Comparison of ENCODE assay signal across 8 cellular contexts in genomic region chr3:187678869-187679268, GRCh38. TPM values are rescaled to one million over a fixed set of nuclear protein-coding genes. Genes with fewer than 3 reads are reported as not detected.
DNase-seq lines count a peak whose midpoint lies in the region; ATAC-seq, FAIRE-seq and TF ChIP-seq lines count a peak whose summit lies in the region.

No MANE protein-coding gene starts in this region.

- H3K27me3 ChIP-seq in DND-41 (ENCODE audit: insufficient read depth, low read length, poor library complexity), result peaks cover 12% of the 10 kb centered on the region
- H3K27me3 ChIP-seq in PC-3 (ENCODE audit: low read length), result peaks cover 45% of the 10 kb centered on the region
- peaks cover 4% of the 10 kb centered on the region for H3K27me3 ChIP-seq in keratinocyte (ENCODE audit: control insufficient read depth, extremely low read depth, insufficient read depth, low read length)

- no peaks in the 10 kb centered on the region for H3K9me3 Mint-ChIP-seq in activated T-helper 17 cell treated with anti-CD3 and anti-CD28 coated beads, Interleukin-2, amount 50 U/mL, for 72 hours

- H4K20me1 ChIP-seq in DND-41 (ENCODE audit: insufficient read depth, low read length), result no peaks in the 10 kb centered on the region
- H4K20me1 ChIP-seq in PC-3 (ENCODE audit: low read length), result no peaks in the 10 kb centered on the region
- no peaks in the 10 kb centered on the region for H4K20me1 ChIP-seq in keratinocyte (ENCODE audit: control insufficient read depth, extremely low read depth, insufficient read depth, low read length)

- H3K9me3 ChIP-seq in DND-41 (ENCODE audit: insufficient read depth, low read length, severe bottlenecking) (no peaks in the 10 kb centered on the region), PC-3 (ENCODE audit: low read length) (no peaks in the 10 kb centered on the region), keratinocyte (ENCODE audit: control insufficient read depth, low read depth, low read length) (no peaks in the 10 kb centered on the region)

- H3K4me3 Mint-ChIP-seq in activated T-helper 17 cell treated with anti-CD3 and anti-CD28 coated beads, Interleukin-2, amount 50 U/mL, for 72 hours, result no peak overlapping the region

- H3K9me1 ChIP-seq in keratinocyte (ENCODE audit: control insufficient read depth, extremely low read depth, insufficient read depth, low read length), result no peaks in the 10 kb centered on the region

- peak; percentile 66 for TF ChIP-seq CTCF in DND-41 (IDR thresholded peaks at IDR 0.05; ENCODE audit: borderline replicate concordance, extremely low read depth, low read length, poor library complexity, severe bottlenecking)
- peak; percentile 86 for TF ChIP-seq CTCF in PC-3 (conservative IDR thresholded peaks at IDR 0.05; ENCODE audit: low read depth, low read length)
- TF ChIP-seq CTCF in keratinocyte (optimal IDR thresholded peaks at IDR 0.05 in 1 of 3, IDR thresholded peaks at IDR 0.05 in 1 of 3, conservative IDR thresholded peaks at IDR 0.05 in 1 of 3; ENCODE audit: extremely low read depth in 1 of 3, insufficient read depth in 2 of 3, low read length in 3 of 3), result peak; percentile 47 to 67 (median 58)

- CTCF ChIA-PET in PC-3 (lab: Charles Lee), result interaction anchor here (1.2 to 1.8 kb wide), 6 partner anchors 22 to 459 kb away, joined by 5 to 54 read pairs (median 12); no protein-coding TSS in a partner anchor

- ATAC-seq in DND-41 (ENCODE audit: insufficient read depth, low read depth), result peak; percentile 59; the same call in 1 of the 3 replicates
- peak; percentile 56 for ATAC-seq in PC-3
- no peak for ATAC-seq in activated T-helper 17 cell treated with anti-CD3 and anti-CD28 coated beads, Interleukin-2, amount 50 U/mL, for 72 hours (replicated peaks)
- no peak for ATAC-seq in GM21737 (IDR thresholded peaks at IDR 0.05; ENCODE audit: unreplicated experiment)

- H3K79me2 ChIP-seq in DND-41 (ENCODE audit: insufficient read depth, low read length) (no peaks in the 10 kb centered on the region), PC-3 (ENCODE audit: low read length) (no peaks in the 10 kb centered on the region), keratinocyte (ENCODE audit: control insufficient read depth, insufficient read depth, low read length) (no peaks in the 10 kb centered on the region)

- H3K4me2 ChIP-seq in DND-41 (ENCODE audit: insufficient read depth, low read length) (no peak overlapping the region), PC-3 (ENCODE audit: low read length) (no peak overlapping the region), keratinocyte (ENCODE audit: control insufficient read depth, extremely low read depth, insufficient read depth, low read depth, low read length) (no peak overlapping the region)

- intact Hi-C loops in PC-3 (cut with micrococcal nuclease), result loop anchor here (1.0 kb wide), 4 partner anchors 35 to 459 kb away; no protein-coding TSS in a partner anchor

- dilution Hi-C loops in keratinocyte (cut with MboI; ENCODE audit: extremely low pct_ligation_motif_present, low sequenced_read_pairs), result loop anchor here (25.0 kb wide), 1 partner anchor 367 kb away; no protein-coding TSS in a partner anchor

- H3K9me2 ChIP-seq in PC-3 (replicated peaks; ENCODE audit: low read length), result no peaks in the 10 kb centered on the region

- DNase-seq in DND-41 (peak; percentile 33), HS-5 (ENCODE audit: low read depth) (peak; percentile 42), PC-3 (peak; percentile 74), T47D (ENCODE audit: low read depth in 1 of 2, low spot score in 1 of 2) (peak; percentile 38 to 68), keratinocyte (ENCODE audit: low read depth, low spot score) (no peak)
- peak; percentile 50 for DNase-seq in stimulated activated CD8-positive, alpha-beta memory T cell treated with anti-CD3 and anti-CD28 coated beads, Interleukin-4, amount 100 ng/mL, for 48 hours

- no peak overlapping the region for H3K9ac ChIP-seq in DND-41 (ENCODE audit: low read depth, low read length)
- no peak overlapping the region for H3K9ac ChIP-seq in PC-3 (ENCODE audit: low read length)
- no peak overlapping the region for H3K9ac ChIP-seq in keratinocyte (ENCODE audit: control insufficient read depth, extremely low read depth, insufficient read depth, low read length)

- in situ Hi-C loops in T47D (cut with HindIII; ENCODE audit: low pct_unique_long_range_greater_than_20kb, low sequenced_read_pairs), result loop anchor here (25.0 kb wide), 1 partner anchor 367 kb away; no protein-coding TSS in a partner anchor

- H3K36me3 Mint-ChIP-seq in activated T-helper 17 cell treated with anti-CD3 and anti-CD28 coated beads, Interleukin-2, amount 50 U/mL, for 72 hours (ENCODE audit: low read depth), result no peaks in the 10 kb centered on the region

- H3K4me1 ChIP-seq in DND-41 (ENCODE audit: insufficient read depth, low read length) (no peaks in the 10 kb centered on the region), PC-3 (ENCODE audit: insufficient read depth, low read length) (no peaks in the 10 kb centered on the region), keratinocyte (ENCODE audit: control insufficient read depth, extremely low read depth, insufficient read depth, low read length) (no peaks in the 10 kb centered on the region)

- no TSS peak for BruUV-seq in PC-3 (replicated peaks; lab: Mats Ljungman, UMichigan)

- H3K36me3 ChIP-seq in DND-41 (ENCODE audit: insufficient read depth, low read length) (no peaks in the 10 kb centered on the region), PC-3 (ENCODE audit: low read depth, low read length) (no peaks in the 10 kb centered on the region), keratinocyte (ENCODE audit: control insufficient read depth in 2 of 2, extremely low read depth in 1 of 2, insufficient read depth in 2 of 2, low read length in 2 of 2) (no peaks in the 10 kb centered on the region)

- FAIRE-seq in keratinocyte (lab: Jason Lieb, UNC), result no peak

- H2AFZ ChIP-seq in DND-41 (ENCODE audit: low read depth, low read length), result no peak overlapping the region
- no peak overlapping the region for H2AFZ ChIP-seq in PC-3 (ENCODE audit: low read length)
- H2AFZ ChIP-seq in keratinocyte (ENCODE audit: control insufficient read depth, low read length), result no peak overlapping the region

- H3F3A ChIP-seq in PC-3 (ENCODE audit: low read length, unreplicated experiment), result no peaks in the 10 kb centered on the region

- no peak overlapping the region for H3K27ac Mint-ChIP-seq in activated T-helper 17 cell treated with anti-CD3 and anti-CD28 coated beads, Interleukin-2, amount 50 U/mL, for 72 hours

- POLR2A ChIA-PET in PC-3 (lab: Charles Lee; ENCODE audit: unreplicated experiment), result no interaction called here

- H3K27ac ChIP-seq in DND-41 (ENCODE audit: low read length) (no peak overlapping the region), PC-3 (ENCODE audit: low read length) (no peak overlapping the region), keratinocyte (ENCODE audit: control insufficient read depth, insufficient read depth, low read length) (no peak overlapping the region)

- no peaks in the 10 kb centered on the region for H3K4me1 Mint-ChIP-seq in activated T-helper 17 cell treated with anti-CD3 and anti-CD28 coated beads, Interleukin-2, amount 50 U/mL, for 72 hours

- H3K4me3 ChIP-seq in DND-41 (ENCODE audit: low read depth in 1 of 2, low read length in 2 of 2), result no peak overlapping the region
- H3K4me3 ChIP-seq in PC-3 (ENCODE audit: low read length), result no peak overlapping the region
- no peak overlapping the region for H3K4me3 ChIP-seq in keratinocyte (ENCODE audit: control insufficient read depth in 2 of 3, extremely low read depth in 1 of 3, insufficient read depth in 2 of 3, low read depth in 1 of 3, low read length in 3 of 3)

- H3K27me3 Mint-ChIP-seq in activated T-helper 17 cell treated with anti-CD3 and anti-CD28 coated beads, Interleukin-2, amount 50 U/mL, for 72 hours, result peaks cover 35% of the 10 kb centered on the region

RNA-seq across cellular contexts. Expression of gene SST, which starts 8.7 kb away (rescaled TPM):
- not detected in 2 replicates for total RNA-seq in PC-3 (2014; rRNA removed)
- not detected in 3 replicates for polyA plus RNA-seq in keratinocyte
- not detected for polyA plus RNA-seq in keratinocyte (2011; ENCODE audit: low read depth)
- not detected in 2 replicates for polyA plus RNA-seq in keratinocyte (2011; cell fraction: cytosol; rRNA removed)
- polyA plus RNA-seq in keratinocyte (2011; cell fraction: nucleus; rRNA removed), result not detected in 2 replicates
- not detected in 2 replicates for polyA plus RNA-seq in keratinocyte (2012; ENCODE audit: low replicate concordance)
- not detected in 3 replicates for polyA minus RNA-seq in keratinocyte
- not detected for polyA minus RNA-seq in keratinocyte (2011; cell fraction: cytosol; rRNA and poly(A)+ RNA removed)
- polyA minus RNA-seq in keratinocyte (2011; cell fraction: nucleus; rRNA and poly(A)+ RNA removed), result not detected in 2 replicates
- total RNA-seq in activated T-helper 17 cell treated with anti-CD3 and anti-CD28 coated beads, Interleukin-2, amount 50 U/mL, for 72 hours, result not detected

RNA-seq across cellular contexts. Expression of gene RTP2, which starts 23.5 kb away (rescaled TPM):
- total RNA-seq in PC-3 (2014; rRNA removed), result not detected in 2 replicates
- polyA plus RNA-seq in keratinocyte, result not detected in 3 replicates
- not detected for polyA plus RNA-seq in keratinocyte (2011; ENCODE audit: low read depth)
- not detected in 2 replicates for polyA plus RNA-seq in keratinocyte (2011; cell fraction: cytosol; rRNA removed)
- polyA plus RNA-seq in keratinocyte (2011; cell fraction: nucleus; rRNA removed), result not detected in 2 replicates
- not detected in 2 replicates for polyA plus RNA-seq in keratinocyte (2012; ENCODE audit: low replicate concordance)
- not detected in 3 replicates for polyA minus RNA-seq in keratinocyte
- polyA minus RNA-seq in keratinocyte (2011; cell fraction: cytosol; rRNA and poly(A)+ RNA removed), result not detected
- not detected in 2 replicates for polyA minus RNA-seq in keratinocyte (2011; cell fraction: nucleus; rRNA and poly(A)+ RNA removed)
- not detected for total RNA-seq in activated T-helper 17 cell treated with anti-CD3 and anti-CD28 coated beads, Interleukin-2, amount 50 U/mL, for 72 hours

Comparison
In these comparisons a context has a peak if more than half of its experiments do, and no peak if none do; other contexts are left out.
1. ATAC-seq: peak in DND-41 (single experiment) and PC-3 (single experiment); none in activated T-helper 17 cell treated with anti-CD3 and anti-CD28 coated beads, Interleukin-2, amount 50 U/mL, for 72 hours (single experiment) and GM21737 (single experiment).
2. Peak in every context shown above with its lines, with median percentiles within 50 percentile points of each other: CTCF ChIP-seq.